16 cellular contexts compared by ENCODE assay signal in the genomic region with DNA sequence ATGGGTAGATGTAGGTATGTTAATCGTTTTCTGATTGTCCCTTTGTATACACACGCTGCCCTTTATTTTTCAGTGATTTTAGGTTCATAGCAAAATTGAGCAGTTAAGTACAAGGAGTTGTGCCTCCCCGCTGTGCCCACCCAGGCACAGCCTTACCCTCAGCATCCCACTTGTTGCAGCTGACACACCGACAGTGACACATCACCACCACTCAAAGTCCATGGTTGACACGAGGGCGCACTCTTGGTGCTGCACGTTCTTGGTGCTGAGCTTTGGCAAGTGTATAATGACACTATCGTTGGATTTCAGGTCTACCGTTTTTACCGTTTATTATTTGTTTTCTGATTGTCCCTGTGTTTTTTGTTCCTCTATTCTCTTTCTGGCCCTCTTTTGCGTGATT. TPM values are rescaled to one million over a fixed set of nuclear protein-coding genes. Genes with fewer than 3 reads are reported as not detected.
"Had no signal": no experiment of that assay in that cellular context is flagged by ENCODE, and none has a peak within 500 bp of the region (broad histone marks: within the 10 kb centered on the region; RNA-seq: fewer than 3 reads in every experiment).

No MANE protein-coding gene starts in this region.

- H2AFZ ChIP-seq: hepatocyte, parathyroid adenoma had no signal

- H3K79me2 ChIP-seq: hepatocyte, parathyroid adenoma had no signal

- H3K9me3 Mint-ChIP-seq: activated B cell treated with CpG ODN at 0.5 μM for 24 hours had no signal

- H3K27ac ChIP-seq: adrenal gland, gastroesophageal sphincter, hepatocyte, parathyroid adenoma, skin epidermis, tibial artery had no signal

- H3K4me1 ChIP-seq: adrenal gland, gastroesophageal sphincter, parathyroid adenoma, tibial artery had no signal

- H3K36me3 ChIP-seq: adrenal gland, gastroesophageal sphincter had no signal

- DNase-seq: activated B cell treated with CpG ODN at 0.5 μM for 24 hours; activated CD4-positive, alpha-beta T cell treated with anti-CD3 and anti-CD28 coated beads, Interleukin-2, amount 50 U/mL, for 4 hours; activated gamma-delta T cell; activated T-cell treated with anti-CD3 and anti-CD28 coated beads for 4 hours; adrenal gland; central memory CD4-positive, alpha-beta T cell; naive B cell; retina; T-helper 17 cell had no signal

- H3K4me2 ChIP-seq: hepatocyte had no signal

- H3K4me3 ChIP-seq: adrenal gland, gastroesophageal sphincter, hepatocyte, lung, skin epidermis, tibial artery had no signal

- H3K27ac Mint-ChIP-seq: activated B cell treated with CpG ODN at 0.5 μM for 24 hours; dendritic cell treated with granulocyte-macrophage colony-stimulating factor and Interleukin-4, amounts not matched to agents 40 ng/mL and 50 ng/mL, for 4 days; naive B cell; T-helper 17 cell had no signal

- H3K27me3 Mint-ChIP-seq: activated B cell treated with CpG ODN at 0.5 μM for 24 hours, naive B cell, T-helper 17 cell had no signal

- H3K4me3 Mint-ChIP-seq: activated B cell treated with CpG ODN at 0.5 μM for 24 hours; dendritic cell treated with granulocyte-macrophage colony-stimulating factor and Interleukin-4, amounts not matched to agents 40 ng/mL and 50 ng/mL, for 4 days; naive B cell; T-helper 17 cell had no signal

- H3K9me3 ChIP-seq: adrenal gland, gastroesophageal sphincter, tibial artery had no signal

- ATAC-seq: gastroesophageal sphincter, T-helper 17 cell had no signal

- H3K4me1 Mint-ChIP-seq: activated B cell treated with CpG ODN at 0.5 μM for 24 hours had no signal

- H3K27me3 ChIP-seq: adrenal gland, gastroesophageal sphincter, hepatocyte, tibial artery had no signal

- H3K9ac ChIP-seq: parathyroid adenoma had no signal

RNA-seq across cellular contexts. Expression of a gene that starts 26.2 kb away (rescaled TPM):
- total RNA-seq: activated B cell treated with CpG ODN at 0.5 μM for 24 hours, adrenal gland, T-helper 17 cell had no signal
